1 cellular context compared by ENCODE assay signal in the genomic region with DNA sequence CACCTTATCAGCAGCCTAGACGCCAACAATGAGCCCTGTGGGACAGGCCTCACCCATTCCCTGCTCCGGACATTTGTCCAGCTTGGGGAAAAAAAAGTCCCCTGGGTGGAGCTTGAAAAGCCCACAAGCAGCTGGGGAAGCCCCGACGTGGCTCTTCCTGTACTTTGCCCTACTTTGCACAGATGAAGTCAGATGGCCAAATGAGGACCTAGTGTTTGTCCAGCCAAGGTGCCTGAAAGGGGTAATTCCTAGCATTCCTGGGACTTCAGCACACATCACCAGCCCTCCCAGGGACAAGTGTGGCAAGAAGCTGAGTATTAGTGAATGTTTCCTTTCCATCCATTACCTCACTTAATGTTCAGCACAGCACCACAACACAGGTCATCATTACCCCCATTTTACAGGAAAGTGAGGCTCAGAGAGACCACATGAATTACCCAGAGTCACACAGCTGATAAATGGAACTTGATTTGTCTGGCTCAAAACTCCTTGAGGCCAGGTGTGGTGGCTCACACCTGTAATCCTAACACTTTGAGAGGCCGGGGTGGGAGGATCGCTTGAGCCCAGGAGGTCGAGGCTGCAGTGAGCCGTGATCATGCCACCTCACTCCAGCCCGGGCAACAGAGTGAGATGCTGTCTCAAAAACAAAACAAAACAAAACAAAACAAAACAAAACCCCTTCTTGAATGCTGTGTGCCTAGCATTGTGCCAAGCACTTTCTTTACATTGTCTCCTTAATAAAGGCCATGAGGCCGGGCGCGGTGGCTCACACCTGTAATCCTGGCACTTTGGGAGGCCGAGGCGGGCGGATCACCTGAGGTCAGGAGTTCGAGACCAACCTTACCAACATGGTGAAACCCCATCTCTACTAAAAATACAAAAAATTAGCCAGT.
TF ChIP-seq lines count a peak whose summit lies in the region.

No MANE protein-coding gene starts in this region.

TF ChIP-seq in HepG2, 621 proteins besides CTCF, POLR2A, EP300 and RAD21 (continued from another document and continues in another):
- TF ChIP-seq ZNF740 (CRISPR knock-in tag; IDR thresholded peaks at IDR 0.05) (peak; percentile 42), NR2F1 (CRISPR knock-in tag; IDR thresholded peaks at IDR 0.05) (0 out of 4 replicates have a peak, but pooled peaks have one; percentile 22 to 25), BHLHE40 (IDR thresholded peaks at IDR 0.05; ENCODE audit: low read length) (peak; percentile 23; the same call in 1 of the 2 replicates), KDM3A (CRISPR knock-in tag; IDR thresholded peaks at IDR 0.05; ENCODE audit: low read depth) (peak; percentile 26; the same call in 1 of the 2 replicates), ZNF501 (CRISPR knock-in tag; IDR thresholded peaks at IDR 0.05) (peak; percentile 35; the same call in 1 of the 2 replicates), KMT2A (CRISPR knock-in tag; IDR thresholded peaks at IDR 0.05) (no peak), MIER3 (CRISPR knock-in tag; IDR thresholded peaks at IDR 0.05; ENCODE audit: borderline replicate concordance) (peak; percentile 85; the same call in 1 of the 2 replicates), PRPF4 (IDR thresholded peaks at IDR 0.05; ENCODE audit: low read depth, low read length, poor library complexity, severe bottlenecking) (no peak), STAT6 (CRISPR knock-in tag; IDR thresholded peaks at IDR 0.05; ENCODE audit: borderline replicate concordance) (no peak; the same call in 1 of the 2 replicates), ZSCAN25 (CRISPR knock-in tag; IDR thresholded peaks at IDR 0.05) (0 out of 2 replicates have a peak, but pooled peaks have one; percentile 42), ZNF143 (CRISPR knock-in tag; IDR thresholded peaks at IDR 0.05) (0 out of 2 replicates have a peak, but pooled peaks have one; percentile 20), ZSCAN9 (CRISPR knock-in tag; IDR thresholded peaks at IDR 0.05; ENCODE audit: borderline replicate concordance) (peak; percentile 65; the same call in 1 of the 2 replicates), ZNF879 (CRISPR knock-in tag; IDR thresholded peaks at IDR 0.05) (no peak), CEBPG (CRISPR knock-in tag; IDR thresholded peaks at IDR 0.05) (peak; percentile 81), ZBTB39 (CRISPR knock-in tag; IDR thresholded peaks at IDR 0.05) (peak; percentile 97), CHD2 (IDR thresholded peaks at IDR 0.05; ENCODE audit: low read depth, low read length) (no peak), RXRA (CRISPR knock-in tag; IDR thresholded peaks at IDR 0.05) (peak; percentile 97), ETV6 (CRISPR knock-in tag; conservative IDR thresholded peaks at IDR 0.05) (0 out of 2 replicates have a peak, but pooled peaks have one; percentile 38), ZFP36 (IDR thresholded peaks at IDR 0.05; ENCODE audit: borderline replicate concordance, low read depth, low read length, partially characterized antibody) (peak; percentile 57), KAT7 (CRISPR knock-in tag; IDR thresholded peaks at IDR 0.05; ENCODE audit: borderline replicate concordance) (peak; percentile 34; the same call in 1 of the 2 replicates), ZNF878 (CRISPR knock-in tag; IDR thresholded peaks at IDR 0.05) (peak; percentile 79; the same call in 1 of the 2 replicates), ZNF510 (CRISPR knock-in tag; IDR thresholded peaks at IDR 0.05; ENCODE audit: low read depth) (no peak), ZNF431 (CRISPR knock-in tag; IDR thresholded peaks at IDR 0.05; ENCODE audit: borderline replicate concordance, low read depth) (peak; percentile 75; the same call in 1 of the 2 replicates), RCOR2 (CRISPR knock-in tag; IDR thresholded peaks at IDR 0.05) (peak; percentile 92), GABPB1 (CRISPR knock-in tag; IDR thresholded peaks at IDR 0.05) (no peak; the same call in none of the 2 replicates), TMF1 (CRISPR knock-in tag; IDR thresholded peaks at IDR 0.05; ENCODE audit: low read depth) (no peak), ARID4A (CRISPR knock-in tag; IDR thresholded peaks at IDR 0.05; ENCODE audit: borderline replicate concordance) (peak; percentile 54; the same call in 1 of the 2 replicates), MIXL1 (CRISPR knock-in tag; IDR thresholded peaks at IDR 0.05) (peak; percentile 69), HMG20B (CRISPR knock-in tag; conservative IDR thresholded peaks at IDR 0.05) (peak; percentile 71; the same call in 1 of the 2 replicates), ZNF609 (CRISPR knock-in tag; IDR thresholded peaks at IDR 0.05; ENCODE audit: borderline replicate concordance) (peak; percentile 72; the same call in 1 of the 2 replicates), NR2F2 (IDR thresholded peaks at IDR 0.05; ENCODE audit: borderline replicate concordance, low read depth) (peak; percentile 37; the same call in 1 of the 2 replicates), ZNF556 (CRISPR knock-in tag; IDR thresholded peaks at IDR 0.05; ENCODE audit: borderline replicate concordance) (peak; percentile 58; the same call in 1 of the 2 replicates), FOXM1 (CRISPR knock-in tag; IDR thresholded peaks at IDR 0.05) (no peak), ZNF124 (CRISPR knock-in tag; IDR thresholded peaks at IDR 0.05) (peak; percentile 85; the same call in 1 of the 2 replicates), RARA (CRISPR knock-in tag; IDR thresholded peaks at IDR 0.05) (peak; percentile 81), HNRNPUL1 (IDR thresholded peaks at IDR 0.05; ENCODE audit: low read depth, low read length) (no peak), CREM (IDR thresholded peaks at IDR 0.05) (peak; percentile 76), CREM (CRISPR knock-in tag; IDR thresholded peaks at IDR 0.05) (no peak), ZSCAN22 (CRISPR knock-in tag; IDR thresholded peaks at IDR 0.05) (peak; percentile 89), KDM4B (CRISPR knock-in tag; IDR thresholded peaks at IDR 0.05) (peak; percentile 78; the same call in 1 of the 2 replicates), PCBP2 (optimal IDR thresholded peaks at IDR 0.05; ENCODE audit: low read depth, low read length, poor library complexity, severe bottlenecking) (no peak), ZNF598 (CRISPR knock-in tag; IDR thresholded peaks at IDR 0.05; ENCODE audit: borderline replicate concordance) (no peak), RXRB (CRISPR knock-in tag; IDR thresholded peaks at IDR 0.05; ENCODE audit: borderline replicate concordance) (peak; percentile 97)
- TF ChIP-seq, protein P1, sequence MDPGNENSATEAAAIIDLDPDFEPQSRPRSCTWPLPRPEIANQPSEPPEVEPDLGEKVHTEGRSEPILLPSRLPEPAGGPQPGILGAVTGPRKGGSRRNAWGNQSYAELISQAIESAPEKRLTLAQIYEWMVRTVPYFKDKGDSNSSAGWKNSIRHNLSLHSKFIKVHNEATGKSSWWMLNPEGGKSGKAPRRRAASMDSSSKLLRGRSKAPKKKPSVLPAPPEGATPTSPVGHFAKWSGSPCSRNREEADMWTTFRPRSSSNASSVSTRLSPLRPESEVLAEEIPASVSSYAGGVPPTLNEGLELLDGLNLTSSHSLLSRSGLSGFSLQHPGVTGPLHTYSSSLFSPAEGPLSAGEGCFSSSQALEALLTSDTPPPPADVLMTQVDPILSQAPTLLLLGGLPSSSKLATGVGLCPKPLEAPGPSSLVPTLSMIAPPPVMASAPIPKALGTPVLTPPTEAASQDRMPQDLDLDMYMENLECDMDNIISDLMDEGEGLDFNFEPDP (CRISPR knock-in tag; conservative IDR thresholded peaks at IDR 0.05), result no peak
